ENCODE assay signal across 15 cellular contexts in the genomic region with DNA sequence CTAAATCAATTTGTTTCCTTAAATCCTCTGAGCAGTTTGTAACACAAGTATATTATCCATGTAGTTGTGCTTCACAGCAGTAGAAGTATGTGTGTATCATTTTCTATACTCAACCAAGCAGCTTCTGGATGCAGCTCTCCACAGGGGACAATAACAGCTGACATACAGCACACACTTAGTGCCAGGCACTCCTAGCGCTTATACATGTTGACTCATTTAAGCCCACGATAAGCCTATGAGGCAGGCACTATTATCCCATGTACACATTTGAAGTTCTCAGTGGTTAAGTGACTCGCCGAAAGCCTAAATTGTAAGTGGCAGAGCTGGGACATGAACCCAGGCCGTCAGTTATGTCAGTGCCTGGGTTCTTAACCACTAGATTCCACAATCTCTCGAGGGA. TPM values are rescaled to one million over a fixed set of nuclear protein-coding genes. Genes with fewer than 3 reads are reported as not detected.
DNase-seq lines count a peak whose midpoint lies in the region; ATAC-seq and TF ChIP-seq lines count a peak whose summit lies in the region.
"Had no signal": no experiment of that assay in that cellular context is flagged by ENCODE, and none has a peak within 500 bp of the region (broad histone marks: within the 10 kb centered on the region; RNA-seq: fewer than 3 reads in every experiment).

No MANE protein-coding gene starts in this region.

- no peaks in the 10 kb centered on the region for H3K9me3 ChIP-seq in osteoblast (ENCODE audit: low read depth, low read length)

- peak overlapping the region; percentile 78 for H3K27ac ChIP-seq in osteoblast (ENCODE audit: low read depth, low read length)
- H3K27ac ChIP-seq: BLaER1 treated with 17β-estradiol and CSF1 and Interleukin-3, amounts not matched to agents 10 nM and 100 nM; epithelial cell of prostate had no signal

- no peaks in the 10 kb centered on the region for H3K27me3 ChIP-seq in osteoblast (ENCODE audit: insufficient read depth, low read length)
- H3K27me3 ChIP-seq: BLaER1 treated with 17β-estradiol and CSF1 and Interleukin-3, amounts not matched to agents 10 nM and 100 nM had no signal

- H2AFZ ChIP-seq in osteoblast (ENCODE audit: low read length), result peak overlapping the region; percentile 35

- no peaks in the 10 kb centered on the region for H3K79me2 ChIP-seq in osteoblast (ENCODE audit: insufficient read depth, low read length)

- H3K4me2 ChIP-seq in osteoblast (ENCODE audit: insufficient read depth, low read length), result peak overlapping the region; percentile 42
- H3K4me2 ChIP-seq: BLaER1 treated with 17β-estradiol and CSF1 and Interleukin-3, amounts not matched to agents 10 nM and 100 nM had no signal

- DNase-seq in EL, result peak; percentile 10
- peak; percentile 50 for DNase-seq in HT1080 (ENCODE audit: low read depth)
- DNase-seq in choroid plexus epithelial cell (ENCODE audit: low read depth), result peak; percentile 83
- DNase-seq in osteoblast (ENCODE audit: insufficient read length, low spot score, missing footprints), result peak; percentile 57
- DNase-seq in occipital lobe (lab: John Stamatoyannopoulos, UW), result no peak
- no peak for DNase-seq in superior temporal gyrus (ENCODE audit: extremely low spot score)
- DNase-seq: activated CD4-positive, alpha-beta T cell treated with anti-CD3 and anti-CD28 coated beads for 4 hours; DMS153; hypothalamus; Karpas-422; left cardiac atrium; SIG-M5 had no signal

- TF ChIP-seq CTCF in choroid plexus epithelial cell (conservative IDR thresholded peaks at IDR 0.05; ENCODE audit: low read depth, low read length) (no peak), osteoblast (IDR thresholded peaks at IDR 0.05; ENCODE audit: extremely low read depth, low read depth, low read length) (no peak)

- H4K20me1 ChIP-seq in osteoblast (ENCODE audit: insufficient read depth, low read length), result no peaks in the 10 kb centered on the region
- H4K20me1 ChIP-seq: BLaER1 treated with 17β-estradiol and CSF1 and Interleukin-3, amounts not matched to agents 10 nM and 100 nM had no signal

- H3K4me3 ChIP-seq in choroid plexus epithelial cell (ENCODE audit: low read depth, low read length) (no peak overlapping the region), osteoblast (ENCODE audit: insufficient read depth, low read length) (no peak overlapping the region)
- H3K4me3 ChIP-seq: BLaER1 treated with 17β-estradiol and CSF1 and Interleukin-3, amounts not matched to agents 10 nM and 100 nM had no signal

- no peaks in the 10 kb centered on the region for H3K36me3 ChIP-seq in osteoblast (ENCODE audit: insufficient read depth, low read length)
- H3K36me3 ChIP-seq: BLaER1 treated with 17β-estradiol and CSF1 and Interleukin-3, amounts not matched to agents 10 nM and 100 nM had no signal

- H3K4me1 ChIP-seq in osteoblast (ENCODE audit: insufficient read depth, low read length), result peaks cover 13% of the 10 kb centered on the region

- ATAC-seq in HG02870 (IDR thresholded peaks at IDR 0.05; ENCODE audit: unreplicated experiment), result no peak
- ATAC-seq: left cardiac atrium had no signal

RNA-seq across cellular contexts. Expression of a gene that starts 20.3 kb away (rescaled TPM):
- 11.7 and 17.4 TPM in 2 replicates for total RNA-seq in HT1080 (2014; rRNA removed; shearing (Covaris generic))
- polyA plus RNA-seq in HT1080 (2015; cell fraction: cytosol; rRNA removed), result 6.7 and 13.0 TPM in 2 replicates
- 17.2 and 19.8 TPM in 2 replicates for polyA plus RNA-seq in HT1080 (2015; cell fraction: nucleus; rRNA removed)
- total RNA-seq in osteoblast, result 73.4 and 77.4 TPM in 2 replicates
- total RNA-seq in occipital lobe, result 11.7 TPM

Comparison
In these comparisons a context has a peak if more than half of its experiments do, and no peak if none do; other contexts are left out.
1. DNase-seq: peak in EL (single experiment), HT1080 (single experiment), choroid plexus epithelial cell (single experiment) and osteoblast (single experiment); none in occipital lobe (single experiment) and superior temporal gyrus (single experiment).